In the genomic region with DNA sequence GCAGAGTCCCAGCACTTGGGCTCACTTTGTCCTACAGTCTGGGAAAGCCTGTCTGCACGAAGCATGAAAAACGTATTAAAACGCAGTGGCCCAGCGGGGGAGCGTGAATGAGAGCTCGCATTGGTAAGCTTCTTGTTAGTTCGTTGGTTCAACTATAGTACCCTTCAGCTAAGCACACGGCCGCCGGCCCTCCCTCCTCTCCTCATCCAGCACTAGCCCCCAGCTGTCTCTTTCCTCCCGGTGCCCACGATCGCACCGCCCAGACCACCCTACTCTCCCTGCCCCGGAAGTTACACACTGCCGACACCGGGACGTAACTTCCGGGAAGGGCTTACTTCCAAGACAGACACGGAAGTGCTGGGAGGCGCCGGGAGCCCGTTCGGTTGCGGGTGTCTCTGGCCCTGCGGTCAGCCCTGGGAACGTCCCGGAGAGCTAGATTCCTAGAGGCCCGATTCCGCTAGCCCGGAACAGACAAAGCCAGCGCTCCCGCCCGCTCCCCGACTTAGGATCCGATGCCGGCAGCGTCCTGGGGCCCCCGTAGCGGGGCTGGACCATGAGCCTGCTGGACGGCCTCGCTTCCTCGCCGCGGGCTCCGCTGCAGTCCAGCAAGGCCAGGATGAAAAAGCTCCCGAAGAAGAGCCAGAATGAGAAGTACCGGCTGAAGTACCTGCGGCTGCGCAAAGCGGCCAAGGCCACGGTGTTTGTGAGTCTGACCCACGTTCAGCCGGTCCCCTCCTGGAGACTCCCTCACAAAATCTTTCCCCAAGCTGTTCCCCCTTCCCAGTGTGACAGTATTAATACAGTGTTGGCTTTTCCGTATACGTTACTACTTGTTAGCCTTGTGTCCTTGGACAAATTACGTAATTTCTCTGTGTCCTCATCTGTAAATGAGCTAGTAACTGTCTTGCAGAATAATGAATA, we compare ENCODE assay signal across 1 cellular context.
A peak's percentile ranks its signal among the peaks of the same experiment; 100 is the strongest.
TF ChIP-seq lines count a peak whose summit lies in the region.

A gene with protein sequence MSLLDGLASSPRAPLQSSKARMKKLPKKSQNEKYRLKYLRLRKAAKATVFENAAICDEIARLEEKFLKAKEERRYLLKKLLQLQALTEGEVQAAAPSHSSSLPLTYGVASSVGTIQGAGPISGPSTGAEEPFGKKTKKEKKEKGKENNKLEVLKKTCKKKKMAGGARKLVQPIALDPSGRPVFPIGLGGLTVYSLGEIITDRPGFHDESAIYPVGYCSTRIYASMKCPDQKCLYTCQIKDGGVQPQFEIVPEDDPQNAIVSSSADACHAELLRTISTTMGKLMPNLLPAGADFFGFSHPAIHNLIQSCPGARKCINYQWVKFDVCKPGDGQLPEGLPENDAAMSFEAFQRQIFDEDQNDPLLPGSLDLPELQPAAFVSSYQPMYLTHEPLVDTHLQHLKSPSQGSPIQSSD (plus strand): TSS at position 334 of the 921 bp plus-strand sequence. CDS start 220 bp downstream, at position 554.

TF ChIP-seq in HepG2, 621 proteins besides CTCF, POLR2A, EP300 and RAD21 (continued from another document and continues in another):
- TF ChIP-seq ZBTB4 (CRISPR knock-in tag; IDR thresholded peaks at IDR 0.05; ENCODE audit: borderline replicate concordance) (peak; percentile 71; the same call in 1 of the 2 replicates), TEAD3 (CRISPR knock-in tag; optimal IDR thresholded peaks at IDR 0.05; ENCODE audit: borderline replicate concordance) (peak; percentile 38), KDM1A (CRISPR knock-in tag; IDR thresholded peaks at IDR 0.05) (no peak), E2F2 (CRISPR knock-in tag; IDR thresholded peaks at IDR 0.05; ENCODE audit: borderline replicate concordance) (peak; percentile 75; the same call in 1 of the 2 replicates), HOXA7 (CRISPR knock-in tag; IDR thresholded peaks at IDR 0.05) (no peak), MLX (CRISPR knock-in tag; IDR thresholded peaks at IDR 0.05) (no peak), ZNF230 (CRISPR knock-in tag; IDR thresholded peaks at IDR 0.05) (no peak), TFAP4 (IDR thresholded peaks at IDR 0.05; ENCODE audit: borderline replicate concordance, low read depth) (peak; percentile 78; the same call in 1 of the 2 replicates), CSRNP2 (CRISPR knock-in tag; conservative IDR thresholded peaks at IDR 0.05; ENCODE audit: low read depth) (no peak), ZNF10 (CRISPR knock-in tag; IDR thresholded peaks at IDR 0.05; ENCODE audit: borderline replicate concordance, low read depth) (no peak), MNT (IDR thresholded peaks at IDR 0.05) (no peak), HDAC6 (IDR thresholded peaks at IDR 0.05; ENCODE audit: low read depth, low read length) (no peak), ZSCAN22 (CRISPR knock-in tag; IDR thresholded peaks at IDR 0.05) (no peak), ZNF354B (CRISPR knock-in tag; IDR thresholded peaks at IDR 0.05) (no peak)
- TF ChIP-seq, protein P1, sequence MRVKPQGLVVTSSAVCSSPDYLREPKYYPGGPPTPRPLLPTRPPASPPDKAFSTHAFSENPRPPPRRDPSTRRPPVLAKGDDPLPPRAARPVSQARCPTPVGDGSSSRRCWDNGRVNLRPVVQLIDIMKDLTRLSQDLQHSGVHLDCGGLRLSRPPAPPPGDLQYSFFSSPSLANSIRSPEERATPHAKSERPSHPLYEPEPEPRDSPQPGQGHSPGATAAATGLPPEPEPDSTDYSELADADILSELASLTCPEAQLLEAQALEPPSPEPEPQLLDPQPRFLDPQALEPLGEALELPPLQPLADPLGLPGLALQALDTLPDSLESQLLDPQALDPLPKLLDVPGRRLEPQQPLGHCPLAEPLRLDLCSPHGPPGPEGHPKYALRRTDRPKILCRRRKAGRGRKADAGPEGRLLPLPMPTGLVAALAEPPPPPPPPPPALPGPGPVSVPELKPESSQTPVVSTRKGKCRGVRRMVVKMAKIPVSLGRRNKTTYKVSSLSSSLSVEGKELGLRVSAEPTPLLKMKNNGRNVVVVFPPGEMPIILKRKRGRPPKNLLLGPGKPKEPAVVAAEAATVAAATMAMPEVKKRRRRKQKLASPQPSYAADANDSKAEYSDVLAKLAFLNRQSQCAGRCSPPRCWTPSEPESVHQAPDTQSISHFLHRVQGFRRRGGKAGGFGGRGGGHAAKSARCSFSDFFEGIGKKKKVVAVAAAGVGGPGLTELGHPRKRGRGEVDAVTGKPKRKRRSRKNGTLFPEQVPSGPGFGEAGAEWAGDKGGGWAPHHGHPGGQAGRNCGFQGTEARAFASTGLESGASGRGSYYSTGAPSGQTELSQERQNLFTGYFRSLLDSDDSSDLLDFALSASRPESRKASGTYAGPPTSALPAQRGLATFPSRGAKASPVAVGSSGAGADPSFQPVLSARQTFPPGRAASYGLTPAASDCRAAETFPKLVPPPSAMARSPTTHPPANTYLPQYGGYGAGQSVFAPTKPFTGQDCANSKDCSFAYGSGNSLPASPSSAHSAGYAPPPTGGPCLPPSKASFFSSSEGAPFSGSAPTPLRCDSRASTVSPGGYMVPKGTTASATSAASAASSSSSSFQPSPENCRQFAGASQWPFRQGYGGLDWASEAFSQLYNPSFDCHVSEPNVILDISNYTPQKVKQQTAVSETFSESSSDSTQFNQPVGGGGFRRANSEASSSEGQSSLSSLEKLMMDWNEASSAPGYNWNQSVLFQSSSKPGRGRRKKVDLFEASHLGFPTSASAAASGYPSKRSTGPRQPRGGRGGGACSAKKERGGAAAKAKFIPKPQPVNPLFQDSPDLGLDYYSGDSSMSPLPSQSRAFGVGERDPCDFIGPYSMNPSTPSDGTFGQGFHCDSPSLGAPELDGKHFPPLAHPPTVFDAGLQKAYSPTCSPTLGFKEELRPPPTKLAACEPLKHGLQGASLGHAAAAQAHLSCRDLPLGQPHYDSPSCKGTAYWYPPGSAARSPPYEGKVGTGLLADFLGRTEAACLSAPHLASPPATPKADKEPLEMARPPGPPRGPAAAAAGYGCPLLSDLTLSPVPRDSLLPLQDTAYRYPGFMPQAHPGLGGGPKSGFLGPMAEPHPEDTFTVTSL (CRISPR knock-in tag; IDR thresholded peaks at IDR 0.05; ENCODE audit: borderline replicate concordance): no peak
- TF ChIP-seq, protein P2, sequence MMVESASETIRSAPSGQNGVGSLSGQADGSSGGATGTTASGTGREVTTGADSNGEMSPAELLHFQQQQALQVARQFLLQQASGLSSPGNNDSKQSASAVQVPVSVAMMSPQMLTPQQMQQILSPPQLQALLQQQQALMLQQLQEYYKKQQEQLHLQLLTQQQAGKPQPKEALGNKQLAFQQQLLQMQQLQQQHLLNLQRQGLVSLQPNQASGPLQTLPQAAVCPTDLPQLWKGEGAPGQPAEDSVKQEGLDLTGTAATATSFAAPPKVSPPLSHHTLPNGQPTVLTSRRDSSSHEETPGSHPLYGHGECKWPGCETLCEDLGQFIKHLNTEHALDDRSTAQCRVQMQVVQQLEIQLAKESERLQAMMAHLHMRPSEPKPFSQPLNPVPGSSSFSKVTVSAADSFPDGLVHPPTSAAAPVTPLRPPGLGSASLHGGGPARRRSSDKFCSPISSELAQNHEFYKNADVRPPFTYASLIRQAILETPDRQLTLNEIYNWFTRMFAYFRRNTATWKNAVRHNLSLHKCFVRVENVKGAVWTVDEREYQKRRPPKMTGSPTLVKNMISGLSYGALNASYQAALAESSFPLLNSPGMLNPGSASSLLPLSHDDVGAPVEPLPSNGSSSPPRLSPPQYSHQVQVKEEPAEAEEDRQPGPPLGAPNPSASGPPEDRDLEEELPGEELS (CRISPR knock-in tag; IDR thresholded peaks at IDR 0.05): peak; percentile 48; the same call in 1 of the 2 replicates
- TF ChIP-seq, protein P3, sequence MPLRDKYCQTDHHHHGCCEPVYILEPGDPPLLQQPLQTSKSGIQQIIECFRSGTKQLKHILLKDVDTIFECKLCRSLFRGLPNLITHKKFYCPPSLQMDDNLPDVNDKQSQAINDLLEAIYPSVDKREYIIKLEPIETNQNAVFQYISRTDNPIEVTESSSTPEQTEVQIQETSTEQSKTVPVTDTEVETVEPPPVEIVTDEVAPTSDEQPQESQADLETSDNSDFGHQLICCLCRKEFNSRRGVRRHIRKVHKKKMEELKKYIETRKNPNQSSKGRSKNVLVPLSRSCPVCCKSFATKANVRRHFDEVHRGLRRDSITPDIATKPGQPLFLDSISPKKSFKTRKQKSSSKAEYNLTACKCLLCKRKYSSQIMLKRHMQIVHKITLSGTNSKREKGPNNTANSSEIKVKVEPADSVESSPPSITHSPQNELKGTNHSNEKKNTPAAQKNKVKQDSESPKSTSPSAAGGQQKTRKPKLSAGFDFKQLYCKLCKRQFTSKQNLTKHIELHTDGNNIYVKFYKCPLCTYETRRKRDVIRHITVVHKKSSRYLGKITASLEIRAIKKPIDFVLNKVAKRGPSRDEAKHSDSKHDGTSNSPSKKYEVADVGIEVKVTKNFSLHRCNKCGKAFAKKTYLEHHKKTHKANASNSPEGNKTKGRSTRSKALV (CRISPR knock-in tag; IDR thresholded peaks at IDR 0.05): peak; percentile 55
- TF ChIP-seq, protein P4, sequence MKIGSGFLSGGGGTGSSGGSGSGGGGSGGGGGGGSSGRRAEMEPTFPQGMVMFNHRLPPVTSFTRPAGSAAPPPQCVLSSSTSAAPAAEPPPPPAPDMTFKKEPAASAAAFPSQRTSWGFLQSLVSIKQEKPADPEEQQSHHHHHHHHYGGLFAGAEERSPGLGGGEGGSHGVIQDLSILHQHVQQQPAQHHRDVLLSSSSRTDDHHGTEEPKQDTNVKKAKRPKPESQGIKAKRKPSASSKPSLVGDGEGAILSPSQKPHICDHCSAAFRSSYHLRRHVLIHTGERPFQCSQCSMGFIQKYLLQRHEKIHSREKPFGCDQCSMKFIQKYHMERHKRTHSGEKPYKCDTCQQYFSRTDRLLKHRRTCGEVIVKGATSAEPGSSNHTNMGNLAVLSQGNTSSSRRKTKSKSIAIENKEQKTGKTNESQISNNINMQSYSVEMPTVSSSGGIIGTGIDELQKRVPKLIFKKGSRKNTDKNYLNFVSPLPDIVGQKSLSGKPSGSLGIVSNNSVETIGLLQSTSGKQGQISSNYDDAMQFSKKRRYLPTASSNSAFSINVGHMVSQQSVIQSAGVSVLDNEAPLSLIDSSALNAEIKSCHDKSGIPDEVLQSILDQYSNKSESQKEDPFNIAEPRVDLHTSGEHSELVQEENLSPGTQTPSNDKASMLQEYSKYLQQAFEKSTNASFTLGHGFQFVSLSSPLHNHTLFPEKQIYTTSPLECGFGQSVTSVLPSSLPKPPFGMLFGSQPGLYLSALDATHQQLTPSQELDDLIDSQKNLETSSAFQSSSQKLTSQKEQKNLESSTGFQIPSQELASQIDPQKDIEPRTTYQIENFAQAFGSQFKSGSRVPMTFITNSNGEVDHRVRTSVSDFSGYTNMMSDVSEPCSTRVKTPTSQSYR (CRISPR knock-in tag; IDR thresholded peaks at IDR 0.05; ENCODE audit: borderline replicate concordance): no peak
